In the genomic region with DNA sequence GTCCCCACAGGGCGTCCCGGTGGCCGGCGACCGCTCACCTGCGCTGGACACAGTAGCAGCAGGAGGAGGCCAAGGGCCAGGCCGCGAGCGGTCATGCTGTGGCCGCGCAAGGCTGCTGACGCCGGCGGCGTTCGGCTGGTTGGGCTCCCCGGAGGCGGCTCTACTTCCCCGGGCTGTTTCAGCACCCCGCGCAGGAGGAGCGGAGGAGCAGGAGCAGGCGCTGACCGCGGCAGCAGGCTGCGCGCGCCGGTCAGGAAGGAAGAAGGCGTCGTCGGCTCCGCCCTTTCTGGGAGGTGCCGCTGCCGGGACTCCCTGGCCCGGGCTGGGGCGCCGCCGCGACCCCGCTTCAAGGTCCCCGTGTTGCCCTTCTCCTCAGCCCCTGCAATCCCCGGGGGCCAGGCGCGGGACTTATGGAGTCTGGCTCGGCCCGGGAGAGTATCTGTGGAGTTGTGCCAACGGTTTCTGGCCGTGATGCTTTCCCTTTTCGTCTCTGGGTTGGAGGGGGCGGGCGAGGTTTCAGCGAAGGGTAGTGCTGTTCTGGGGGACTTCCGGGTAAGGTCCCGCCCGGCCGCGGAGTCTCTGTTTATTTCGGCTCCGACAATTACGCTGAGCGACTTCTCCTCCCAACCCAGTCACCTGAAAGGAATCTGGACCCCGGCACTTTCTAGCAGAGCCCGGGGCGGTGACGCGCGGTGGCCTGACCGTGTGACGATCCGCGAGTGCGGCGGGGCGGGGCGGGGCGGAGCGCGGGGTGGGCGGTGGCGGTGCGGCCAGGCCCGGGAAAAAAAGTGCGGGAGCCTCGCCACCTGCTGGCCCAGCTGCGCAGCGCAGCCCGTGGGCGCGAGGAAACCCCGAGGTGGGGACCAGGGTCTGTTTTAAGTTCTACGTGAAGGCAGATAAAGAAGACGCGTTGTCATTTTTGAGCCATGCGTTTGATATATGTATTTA, we compare ENCODE assay signal across 1 cellular context.
TF ChIP-seq lines count a peak whose summit lies in the region.

A gene (minus strand): TSS at position 258 of the 948 bp plus-strand sequence. CDS start 163 bp downstream, at position 95.

TF ChIP-seq in K562, 482 proteins besides CTCF, POLR2A, EP300 and RAD21 (continued from another document and continues in another):
- TF ChIP-seq, protein P1, sequence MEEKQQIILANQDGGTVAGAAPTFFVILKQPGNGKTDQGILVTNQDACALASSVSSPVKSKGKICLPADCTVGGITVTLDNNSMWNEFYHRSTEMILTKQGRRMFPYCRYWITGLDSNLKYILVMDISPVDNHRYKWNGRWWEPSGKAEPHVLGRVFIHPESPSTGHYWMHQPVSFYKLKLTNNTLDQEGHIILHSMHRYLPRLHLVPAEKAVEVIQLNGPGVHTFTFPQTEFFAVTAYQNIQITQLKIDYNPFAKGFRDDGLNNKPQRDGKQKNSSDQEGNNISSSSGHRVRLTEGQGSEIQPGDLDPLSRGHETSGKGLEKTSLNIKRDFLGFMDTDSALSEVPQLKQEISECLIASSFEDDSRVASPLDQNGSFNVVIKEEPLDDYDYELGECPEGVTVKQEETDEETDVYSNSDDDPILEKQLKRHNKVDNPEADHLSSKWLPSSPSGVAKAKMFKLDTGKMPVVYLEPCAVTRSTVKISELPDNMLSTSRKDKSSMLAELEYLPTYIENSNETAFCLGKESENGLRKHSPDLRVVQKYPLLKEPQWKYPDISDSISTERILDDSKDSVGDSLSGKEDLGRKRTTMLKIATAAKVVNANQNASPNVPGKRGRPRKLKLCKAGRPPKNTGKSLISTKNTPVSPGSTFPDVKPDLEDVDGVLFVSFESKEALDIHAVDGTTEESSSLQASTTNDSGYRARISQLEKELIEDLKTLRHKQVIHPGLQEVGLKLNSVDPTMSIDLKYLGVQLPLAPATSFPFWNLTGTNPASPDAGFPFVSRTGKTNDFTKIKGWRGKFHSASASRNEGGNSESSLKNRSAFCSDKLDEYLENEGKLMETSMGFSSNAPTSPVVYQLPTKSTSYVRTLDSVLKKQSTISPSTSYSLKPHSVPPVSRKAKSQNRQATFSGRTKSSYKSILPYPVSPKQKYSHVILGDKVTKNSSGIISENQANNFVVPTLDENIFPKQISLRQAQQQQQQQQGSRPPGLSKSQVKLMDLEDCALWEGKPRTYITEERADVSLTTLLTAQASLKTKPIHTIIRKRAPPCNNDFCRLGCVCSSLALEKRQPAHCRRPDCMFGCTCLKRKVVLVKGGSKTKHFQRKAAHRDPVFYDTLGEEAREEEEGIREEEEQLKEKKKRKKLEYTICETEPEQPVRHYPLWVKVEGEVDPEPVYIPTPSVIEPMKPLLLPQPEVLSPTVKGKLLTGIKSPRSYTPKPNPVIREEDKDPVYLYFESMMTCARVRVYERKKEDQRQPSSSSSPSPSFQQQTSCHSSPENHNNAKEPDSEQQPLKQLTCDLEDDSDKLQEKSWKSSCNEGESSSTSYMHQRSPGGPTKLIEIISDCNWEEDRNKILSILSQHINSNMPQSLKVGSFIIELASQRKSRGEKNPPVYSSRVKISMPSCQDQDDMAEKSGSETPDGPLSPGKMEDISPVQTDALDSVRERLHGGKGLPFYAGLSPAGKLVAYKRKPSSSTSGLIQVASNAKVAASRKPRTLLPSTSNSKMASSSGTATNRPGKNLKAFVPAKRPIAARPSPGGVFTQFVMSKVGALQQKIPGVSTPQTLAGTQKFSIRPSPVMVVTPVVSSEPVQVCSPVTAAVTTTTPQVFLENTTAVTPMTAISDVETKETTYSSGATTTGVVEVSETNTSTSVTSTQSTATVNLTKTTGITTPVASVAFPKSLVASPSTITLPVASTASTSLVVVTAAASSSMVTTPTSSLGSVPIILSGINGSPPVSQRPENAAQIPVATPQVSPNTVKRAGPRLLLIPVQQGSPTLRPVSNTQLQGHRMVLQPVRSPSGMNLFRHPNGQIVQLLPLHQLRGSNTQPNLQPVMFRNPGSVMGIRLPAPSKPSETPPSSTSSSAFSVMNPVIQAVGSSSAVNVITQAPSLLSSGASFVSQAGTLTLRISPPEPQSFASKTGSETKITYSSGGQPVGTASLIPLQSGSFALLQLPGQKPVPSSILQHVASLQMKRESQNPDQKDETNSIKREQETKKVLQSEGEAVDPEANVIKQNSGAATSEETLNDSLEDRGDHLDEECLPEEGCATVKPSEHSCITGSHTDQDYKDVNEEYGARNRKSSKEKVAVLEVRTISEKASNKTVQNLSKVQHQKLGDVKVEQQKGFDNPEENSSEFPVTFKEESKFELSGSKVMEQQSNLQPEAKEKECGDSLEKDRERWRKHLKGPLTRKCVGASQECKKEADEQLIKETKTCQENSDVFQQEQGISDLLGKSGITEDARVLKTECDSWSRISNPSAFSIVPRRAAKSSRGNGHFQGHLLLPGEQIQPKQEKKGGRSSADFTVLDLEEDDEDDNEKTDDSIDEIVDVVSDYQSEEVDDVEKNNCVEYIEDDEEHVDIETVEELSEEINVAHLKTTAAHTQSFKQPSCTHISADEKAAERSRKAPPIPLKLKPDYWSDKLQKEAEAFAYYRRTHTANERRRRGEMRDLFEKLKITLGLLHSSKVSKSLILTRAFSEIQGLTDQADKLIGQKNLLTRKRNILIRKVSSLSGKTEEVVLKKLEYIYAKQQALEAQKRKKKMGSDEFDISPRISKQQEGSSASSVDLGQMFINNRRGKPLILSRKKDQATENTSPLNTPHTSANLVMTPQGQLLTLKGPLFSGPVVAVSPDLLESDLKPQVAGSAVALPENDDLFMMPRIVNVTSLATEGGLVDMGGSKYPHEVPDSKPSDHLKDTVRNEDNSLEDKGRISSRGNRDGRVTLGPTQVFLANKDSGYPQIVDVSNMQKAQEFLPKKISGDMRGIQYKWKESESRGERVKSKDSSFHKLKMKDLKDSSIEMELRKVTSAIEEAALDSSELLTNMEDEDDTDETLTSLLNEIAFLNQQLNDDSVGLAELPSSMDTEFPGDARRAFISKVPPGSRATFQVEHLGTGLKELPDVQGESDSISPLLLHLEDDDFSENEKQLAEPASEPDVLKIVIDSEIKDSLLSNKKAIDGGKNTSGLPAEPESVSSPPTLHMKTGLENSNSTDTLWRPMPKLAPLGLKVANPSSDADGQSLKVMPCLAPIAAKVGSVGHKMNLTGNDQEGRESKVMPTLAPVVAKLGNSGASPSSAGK (IDR thresholded peaks at IDR 0.05), result peak; percentile 50
- TF ChIP-seq SUPT5H (IDR thresholded peaks at IDR 0.05) (peak; percentile 94), HDAC1 (IDR thresholded peaks at IDR 0.05) (peak; percentile 22 to 87; a peak in 3 of 4 replicates), EGR1 (conservative IDR thresholded peaks at IDR 0.05) (peak; percentile 63), FOXJ2 (tag; IDR thresholded peaks at IDR 0.05) (no peak), OTX1 (CRISPR knock-in tag; IDR thresholded peaks at IDR 0.05) (peak; percentile 85), MXI1 (IDR thresholded peaks at IDR 0.05; ENCODE audit: low read depth, low read length) (0 out of 2 replicates have a peak, but pooled peaks have one; percentile 48), NRF1 (conservative IDR thresholded peaks at IDR 0.05 in 1 of 2, IDR thresholded peaks at IDR 0.05 in 1 of 2) (peak; percentile 94), SAP30 (IDR thresholded peaks at IDR 0.05; ENCODE audit: borderline replicate concordance, insufficient read depth, low read depth, low read length, poor library complexity, severe bottlenecking) (peak; percentile 90), ZNF165 (CRISPR knock-in tag; IDR thresholded peaks at IDR 0.05; ENCODE audit: borderline replicate concordance) (0 out of 2 replicates have a peak, but pooled peaks have one; percentile 10), NFIC (IDR thresholded peaks at IDR 0.05) (peak; percentile 63), SMAD1 (IDR thresholded peaks at IDR 0.05; ENCODE audit: low read depth, low read length, partially characterized antibody) (peak; percentile 48), SIN3A (IDR thresholded peaks at IDR 0.05; ENCODE audit: borderline replicate concordance in 2 of 2, control insufficient read depth in 1 of 2, low read depth in 2 of 2, low read length in 2 of 2) (peak; percentile 81 to 90; a peak in 3 of 4 replicates), LEF1 (IDR thresholded peaks at IDR 0.05) (no peak), TAF1 (IDR thresholded peaks at IDR 0.05; ENCODE audit: control insufficient read depth, extremely low read depth, insufficient read depth, low read length, severe bottlenecking) (peak; percentile 85), FOXK1 (CRISPR knock-in tag; IDR thresholded peaks at IDR 0.05; ENCODE audit: borderline replicate concordance) (no peak), HNRNPLL (IDR thresholded peaks at IDR 0.05; ENCODE audit: low read depth, low read length, poor library complexity, severe bottlenecking) (peak; percentile 89), ZBTB17 (CRISPR knock-in tag; IDR thresholded peaks at IDR 0.05) (peak; percentile 64; the same call in 1 of the 2 replicates), NEUROD1 (IDR thresholded peaks at IDR 0.05; ENCODE audit: borderline replicate concordance, low read depth, low read length, partially characterized antibody) (peak; percentile 20)
- TF ChIP-seq, protein P2, sequence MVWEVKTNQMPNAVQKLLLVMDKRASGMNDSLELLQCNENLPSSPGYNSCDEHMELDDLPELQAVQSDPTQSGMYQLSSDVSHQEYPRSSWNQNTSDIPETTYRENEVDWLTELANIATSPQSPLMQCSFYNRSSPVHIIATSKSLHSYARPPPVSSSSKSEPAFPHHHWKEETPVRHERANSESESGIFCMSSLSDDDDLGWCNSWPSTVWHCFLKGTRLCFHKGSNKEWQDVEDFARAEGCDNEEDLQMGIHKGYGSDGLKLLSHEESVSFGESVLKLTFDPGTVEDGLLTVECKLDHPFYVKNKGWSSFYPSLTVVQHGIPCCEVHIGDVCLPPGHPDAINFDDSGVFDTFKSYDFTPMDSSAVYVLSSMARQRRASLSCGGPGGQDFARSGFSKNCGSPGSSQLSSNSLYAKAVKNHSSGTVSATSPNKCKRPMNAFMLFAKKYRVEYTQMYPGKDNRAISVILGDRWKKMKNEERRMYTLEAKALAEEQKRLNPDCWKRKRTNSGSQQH (CRISPR knock-in tag; IDR thresholded peaks at IDR 0.05), result peak; percentile 71; the same call in 1 of the 2 replicates
- TF ChIP-seq, protein P3, sequence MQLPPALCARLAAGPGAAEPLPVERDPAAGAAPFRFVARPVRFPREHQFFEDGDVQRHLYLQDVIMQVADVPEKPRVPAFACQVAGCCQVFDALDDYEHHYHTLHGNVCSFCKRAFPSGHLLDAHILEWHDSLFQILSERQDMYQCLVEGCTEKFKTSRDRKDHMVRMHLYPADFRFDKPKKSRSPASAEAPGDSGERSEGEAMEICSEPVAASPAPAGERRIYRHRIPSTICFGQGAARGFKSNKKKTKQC (CRISPR knock-in tag; IDR thresholded peaks at IDR 0.05), result peak; percentile 68; the same call in 1 of the 2 replicates
- TF ChIP-seq, protein P4, sequence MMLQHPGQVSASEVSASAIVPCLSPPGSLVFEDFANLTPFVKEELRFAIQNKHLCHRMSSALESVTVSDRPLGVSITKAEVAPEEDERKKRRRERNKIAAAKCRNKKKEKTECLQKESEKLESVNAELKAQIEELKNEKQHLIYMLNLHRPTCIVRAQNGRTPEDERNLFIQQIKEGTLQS (IDR thresholded peaks at IDR 0.05), result no peak
- TF ChIP-seq, protein P4 (CRISPR knock-in tag; conservative IDR thresholded peaks at IDR 0.05), result peak; percentile 75; the same call in 1 of the 2 replicates
- TF ChIP-seq, protein P5, sequence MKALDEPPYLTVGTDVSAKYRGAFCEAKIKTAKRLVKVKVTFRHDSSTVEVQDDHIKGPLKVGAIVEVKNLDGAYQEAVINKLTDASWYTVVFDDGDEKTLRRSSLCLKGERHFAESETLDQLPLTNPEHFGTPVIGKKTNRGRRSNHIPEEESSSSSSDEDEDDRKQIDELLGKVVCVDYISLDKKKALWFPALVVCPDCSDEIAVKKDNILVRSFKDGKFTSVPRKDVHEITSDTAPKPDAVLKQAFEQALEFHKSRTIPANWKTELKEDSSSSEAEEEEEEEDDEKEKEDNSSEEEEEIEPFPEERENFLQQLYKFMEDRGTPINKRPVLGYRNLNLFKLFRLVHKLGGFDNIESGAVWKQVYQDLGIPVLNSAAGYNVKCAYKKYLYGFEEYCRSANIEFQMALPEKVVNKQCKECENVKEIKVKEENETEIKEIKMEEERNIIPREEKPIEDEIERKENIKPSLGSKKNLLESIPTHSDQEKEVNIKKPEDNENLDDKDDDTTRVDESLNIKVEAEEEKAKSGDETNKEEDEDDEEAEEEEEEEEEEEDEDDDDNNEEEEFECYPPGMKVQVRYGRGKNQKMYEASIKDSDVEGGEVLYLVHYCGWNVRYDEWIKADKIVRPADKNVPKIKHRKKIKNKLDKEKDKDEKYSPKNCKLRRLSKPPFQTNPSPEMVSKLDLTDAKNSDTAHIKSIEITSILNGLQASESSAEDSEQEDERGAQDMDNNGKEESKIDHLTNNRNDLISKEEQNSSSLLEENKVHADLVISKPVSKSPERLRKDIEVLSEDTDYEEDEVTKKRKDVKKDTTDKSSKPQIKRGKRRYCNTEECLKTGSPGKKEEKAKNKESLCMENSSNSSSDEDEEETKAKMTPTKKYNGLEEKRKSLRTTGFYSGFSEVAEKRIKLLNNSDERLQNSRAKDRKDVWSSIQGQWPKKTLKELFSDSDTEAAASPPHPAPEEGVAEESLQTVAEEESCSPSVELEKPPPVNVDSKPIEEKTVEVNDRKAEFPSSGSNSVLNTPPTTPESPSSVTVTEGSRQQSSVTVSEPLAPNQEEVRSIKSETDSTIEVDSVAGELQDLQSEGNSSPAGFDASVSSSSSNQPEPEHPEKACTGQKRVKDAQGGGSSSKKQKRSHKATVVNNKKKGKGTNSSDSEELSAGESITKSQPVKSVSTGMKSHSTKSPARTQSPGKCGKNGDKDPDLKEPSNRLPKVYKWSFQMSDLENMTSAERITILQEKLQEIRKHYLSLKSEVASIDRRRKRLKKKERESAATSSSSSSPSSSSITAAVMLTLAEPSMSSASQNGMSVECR (CRISPR knock-in tag; IDR thresholded peaks at IDR 0.05), result peak; percentile 63
- TF ChIP-seq, protein P6, sequence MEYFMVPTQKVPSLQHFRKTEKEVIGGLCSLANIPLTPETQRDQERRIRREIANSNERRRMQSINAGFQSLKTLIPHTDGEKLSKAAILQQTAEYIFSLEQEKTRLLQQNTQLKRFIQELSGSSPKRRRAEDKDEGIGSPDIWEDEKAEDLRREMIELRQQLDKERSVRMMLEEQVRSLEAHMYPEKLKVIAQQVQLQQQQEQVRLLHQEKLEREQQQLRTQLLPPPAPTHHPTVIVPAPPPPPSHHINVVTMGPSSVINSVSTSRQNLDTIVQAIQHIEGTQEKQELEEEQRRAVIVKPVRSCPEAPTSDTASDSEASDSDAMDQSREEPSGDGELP (CRISPR knock-in tag; IDR thresholded peaks at IDR 0.05; ENCODE audit: borderline replicate concordance), result peak; percentile 69; the same call in 1 of the 2 replicates
- TF ChIP-seq, protein P7, sequence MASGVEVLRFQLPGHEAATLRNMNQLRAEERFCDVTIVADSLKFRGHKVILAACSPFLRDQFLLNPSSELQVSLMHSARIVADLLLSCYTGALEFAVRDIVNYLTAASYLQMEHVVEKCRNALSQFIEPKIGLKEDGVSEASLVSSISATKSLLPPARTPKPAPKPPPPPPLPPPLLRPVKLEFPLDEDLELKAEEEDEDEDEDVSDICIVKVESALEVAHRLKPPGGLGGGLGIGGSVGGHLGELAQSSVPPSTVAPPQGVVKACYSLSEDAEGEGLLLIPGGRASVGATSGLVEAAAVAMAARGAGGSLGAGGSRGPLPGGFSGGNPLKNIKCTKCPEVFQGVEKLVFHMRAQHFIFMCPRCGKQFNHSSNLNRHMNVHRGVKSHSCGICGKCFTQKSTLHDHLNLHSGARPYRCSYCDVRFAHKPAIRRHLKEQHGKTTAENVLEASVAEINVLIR (CRISPR knock-in tag; IDR thresholded peaks at IDR 0.05), result peak; percentile 51; the same call in 1 of the 2 replicates
